ENCODE assay signal across 1 cellular context in the genomic region with DNA sequence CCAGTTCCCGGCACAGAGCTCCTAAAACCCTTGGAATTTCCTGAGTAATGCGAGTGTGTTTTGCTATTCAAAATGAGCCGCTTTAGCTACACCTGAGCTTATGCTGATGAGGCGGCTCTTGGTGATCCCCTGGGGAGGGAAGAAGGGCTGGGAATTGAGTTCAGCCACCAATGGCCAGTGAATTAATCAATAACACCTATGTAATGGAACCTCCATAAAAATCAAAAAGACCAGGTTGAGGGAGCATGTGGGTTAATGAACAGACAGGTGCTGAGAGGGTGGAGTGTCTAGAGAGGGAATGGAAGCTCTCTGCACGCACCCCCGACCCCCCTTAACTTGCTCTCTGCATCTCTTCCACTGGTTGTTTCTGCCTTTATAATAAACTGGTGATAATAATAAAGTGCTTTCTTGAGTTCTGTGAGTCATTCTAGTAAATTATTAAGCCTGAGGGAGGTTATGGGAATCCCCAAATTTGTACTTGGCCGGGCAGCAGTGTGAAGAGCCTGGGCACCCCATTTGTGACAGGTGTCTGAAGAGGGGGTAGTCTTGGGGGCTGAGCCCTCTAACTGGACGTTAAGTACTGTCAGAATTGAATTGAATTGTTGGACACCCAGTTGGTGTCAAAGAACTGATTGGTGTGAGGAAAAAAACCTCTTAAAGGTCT.
TF ChIP-seq lines count a peak whose summit lies in the region.

No MANE protein-coding gene starts in this region.

TF ChIP-seq in GM12878, 131 proteins besides CTCF, POLR2A, EP300 and RAD21 (continued from another document and continues in another):
- TF ChIP-seq KDM1A (IDR thresholded peaks at IDR 0.05; ENCODE audit: borderline replicate concordance) (no peak), ZNF622 (IDR thresholded peaks at IDR 0.05) (no peak), RUNX3 (IDR thresholded peaks at IDR 0.05; ENCODE audit: low read length) (peak; percentile 53), CBFB (IDR thresholded peaks at IDR 0.05; ENCODE audit: low read depth) (no peak), CHD1 (IDR thresholded peaks at IDR 0.05; ENCODE audit: low read depth, low read length) (0 out of 2 replicates have a peak, but pooled peaks have one; percentile 67), NR2F1 (conservative IDR thresholded peaks at IDR 0.05) (0 out of 2 replicates have a peak, but pooled peaks have one; percentile 59), FOXM1 (IDR thresholded peaks at IDR 0.05; ENCODE audit: low read depth, low read length) (peak; percentile 48; the same call in 1 of the 2 replicates), SMAD1 (IDR thresholded peaks at IDR 0.05; ENCODE audit: low read depth, partially characterized antibody) (no peak), JUND (IDR thresholded peaks at IDR 0.05; ENCODE audit: low read depth, low read length) (peak; percentile 50; the same call in 1 of the 2 replicates), HDAC2 (IDR thresholded peaks at IDR 0.05) (no peak), RB1 (IDR thresholded peaks at IDR 0.05; ENCODE audit: borderline replicate concordance) (0 out of 2 replicates have a peak, but pooled peaks have one; percentile 18), BCL11A (IDR thresholded peaks at IDR 0.05; ENCODE audit: low read depth, low read length) (peak; percentile 47; the same call in 1 of the 2 replicates), BHLHE40 (IDR thresholded peaks at IDR 0.05; ENCODE audit: borderline replicate concordance in 1 of 2, low read depth in 2 of 2, low read length in 1 of 2) (peak; percentile 5 to 34; a peak in 1 of 4 replicates), YY1 (IDR thresholded peaks at IDR 0.05; ENCODE audit: low read depth, low read length) (no peak), ATF7 (IDR thresholded peaks at IDR 0.05; ENCODE audit: low read depth) (peak; percentile 85), IRF4 (IDR thresholded peaks at IDR 0.05; ENCODE audit: low read depth, low read length) (0 out of 2 replicates have a peak, but pooled peaks have one; percentile 25), MEF2B (IDR thresholded peaks at IDR 0.05; ENCODE audit: partially characterized antibody, poor library complexity, severe bottlenecking) (peak; percentile 73), RCOR1 (conservative IDR thresholded peaks at IDR 0.05; ENCODE audit: low read depth, low read length) (0 out of 2 replicates have a peak, but pooled peaks have one; percentile 22), ZZZ3 (IDR thresholded peaks at IDR 0.05; ENCODE audit: control insufficient read depth, insufficient read length, low read depth) (no peak), NFIC (IDR thresholded peaks at IDR 0.05; ENCODE audit: low read depth, low read length) (peak; percentile 68; the same call in 1 of the 2 replicates), MYC (IDR thresholded peaks at IDR 0.05; ENCODE audit: insufficient read depth, insufficient read length, insufficient replicate concordance, low read length, severe bottlenecking) (no peak), NBN (IDR thresholded peaks at IDR 0.05) (0 out of 2 replicates have a peak, but pooled peaks have one; percentile 78), ZNF217 (IDR thresholded peaks at IDR 0.05) (no peak), PAX8 (IDR thresholded peaks at IDR 0.05) (no peak)
- TF ChIP-seq, protein P1, sequence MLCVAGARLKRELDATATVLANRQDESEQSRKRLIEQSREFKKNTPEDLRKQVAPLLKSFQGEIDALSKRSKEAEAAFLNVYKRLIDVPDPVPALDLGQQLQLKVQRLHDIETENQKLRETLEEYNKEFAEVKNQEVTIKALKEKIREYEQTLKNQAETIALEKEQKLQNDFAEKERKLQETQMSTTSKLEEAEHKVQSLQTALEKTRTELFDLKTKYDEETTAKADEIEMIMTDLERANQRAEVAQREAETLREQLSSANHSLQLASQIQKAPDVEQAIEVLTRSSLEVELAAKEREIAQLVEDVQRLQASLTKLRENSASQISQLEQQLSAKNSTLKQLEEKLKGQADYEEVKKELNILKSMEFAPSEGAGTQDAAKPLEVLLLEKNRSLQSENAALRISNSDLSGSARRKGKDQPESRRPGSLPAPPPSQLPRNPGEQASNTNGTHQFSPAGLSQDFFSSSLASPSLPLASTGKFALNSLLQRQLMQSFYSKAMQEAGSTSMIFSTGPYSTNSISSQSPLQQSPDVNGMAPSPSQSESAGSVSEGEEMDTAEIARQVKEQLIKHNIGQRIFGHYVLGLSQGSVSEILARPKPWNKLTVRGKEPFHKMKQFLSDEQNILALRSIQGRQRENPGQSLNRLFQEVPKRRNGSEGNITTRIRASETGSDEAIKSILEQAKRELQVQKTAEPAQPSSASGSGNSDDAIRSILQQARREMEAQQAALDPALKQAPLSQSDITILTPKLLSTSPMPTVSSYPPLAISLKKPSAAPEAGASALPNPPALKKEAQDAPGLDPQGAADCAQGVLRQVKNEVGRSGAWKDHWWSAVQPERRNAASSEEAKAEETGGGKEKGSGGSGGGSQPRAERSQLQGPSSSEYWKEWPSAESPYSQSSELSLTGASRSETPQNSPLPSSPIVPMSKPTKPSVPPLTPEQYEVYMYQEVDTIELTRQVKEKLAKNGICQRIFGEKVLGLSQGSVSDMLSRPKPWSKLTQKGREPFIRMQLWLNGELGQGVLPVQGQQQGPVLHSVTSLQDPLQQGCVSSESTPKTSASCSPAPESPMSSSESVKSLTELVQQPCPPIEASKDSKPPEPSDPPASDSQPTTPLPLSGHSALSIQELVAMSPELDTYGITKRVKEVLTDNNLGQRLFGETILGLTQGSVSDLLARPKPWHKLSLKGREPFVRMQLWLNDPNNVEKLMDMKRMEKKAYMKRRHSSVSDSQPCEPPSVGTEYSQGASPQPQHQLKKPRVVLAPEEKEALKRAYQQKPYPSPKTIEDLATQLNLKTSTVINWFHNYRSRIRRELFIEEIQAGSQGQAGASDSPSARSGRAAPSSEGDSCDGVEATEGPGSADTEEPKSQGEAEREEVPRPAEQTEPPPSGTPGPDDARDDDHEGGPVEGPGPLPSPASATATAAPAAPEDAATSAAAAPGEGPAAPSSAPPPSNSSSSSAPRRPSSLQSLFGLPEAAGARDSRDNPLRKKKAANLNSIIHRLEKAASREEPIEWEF (IDR thresholded peaks at IDR 0.05; ENCODE audit: insufficient replicate concordance, low read depth, low read length), result peak; percentile 64
- TF ChIP-seq, protein P2, sequence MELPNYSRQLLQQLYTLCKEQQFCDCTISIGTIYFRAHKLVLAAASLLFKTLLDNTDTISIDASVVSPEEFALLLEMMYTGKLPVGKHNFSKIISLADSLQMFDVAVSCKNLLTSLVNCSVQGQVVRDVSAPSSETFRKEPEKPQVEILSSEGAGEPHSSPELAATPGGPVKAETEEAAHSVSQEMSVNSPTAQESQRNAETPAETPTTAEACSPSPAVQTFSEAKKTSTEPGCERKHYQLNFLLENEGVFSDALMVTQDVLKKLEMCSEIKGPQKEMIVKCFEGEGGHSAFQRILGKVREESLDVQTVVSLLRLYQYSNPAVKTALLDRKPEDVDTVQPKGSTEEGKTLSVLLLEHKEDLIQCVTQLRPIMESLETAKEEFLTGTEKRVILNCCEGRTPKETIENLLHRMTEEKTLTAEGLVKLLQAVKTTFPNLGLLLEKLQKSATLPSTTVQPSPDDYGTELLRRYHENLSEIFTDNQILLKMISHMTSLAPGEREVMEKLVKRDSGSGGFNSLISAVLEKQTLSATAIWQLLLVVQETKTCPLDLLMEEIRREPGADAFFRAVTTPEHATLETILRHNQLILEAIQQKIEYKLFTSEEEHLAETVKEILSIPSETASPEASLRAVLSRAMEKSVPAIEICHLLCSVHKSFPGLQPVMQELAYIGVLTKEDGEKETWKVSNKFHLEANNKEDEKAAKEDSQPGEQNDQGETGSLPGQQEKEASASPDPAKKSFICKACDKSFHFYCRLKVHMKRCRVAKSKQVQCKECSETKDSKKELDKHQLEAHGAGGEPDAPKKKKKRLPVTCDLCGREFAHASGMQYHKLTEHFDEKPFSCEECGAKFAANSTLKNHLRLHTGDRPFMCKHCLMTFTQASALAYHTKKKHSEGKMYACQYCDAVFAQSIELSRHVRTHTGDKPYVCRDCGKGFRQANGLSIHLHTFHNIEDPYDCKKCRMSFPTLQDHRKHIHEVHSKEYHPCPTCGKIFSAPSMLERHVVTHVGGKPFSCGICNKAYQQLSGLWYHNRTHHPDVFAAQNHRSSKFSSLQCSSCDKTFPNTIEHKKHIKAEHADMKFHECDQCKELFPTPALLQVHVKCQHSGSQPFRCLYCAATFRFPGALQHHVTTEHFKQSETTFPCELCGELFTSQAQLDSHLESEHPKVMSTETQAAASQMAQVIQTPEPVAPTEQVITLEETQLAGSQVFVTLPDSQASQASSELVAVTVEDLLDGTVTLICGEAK (IDR thresholded peaks at IDR 0.05; ENCODE audit: borderline replicate concordance), result no peak; the same call in 1 of the 2 replicates
- TF ChIP-seq, protein P3, sequence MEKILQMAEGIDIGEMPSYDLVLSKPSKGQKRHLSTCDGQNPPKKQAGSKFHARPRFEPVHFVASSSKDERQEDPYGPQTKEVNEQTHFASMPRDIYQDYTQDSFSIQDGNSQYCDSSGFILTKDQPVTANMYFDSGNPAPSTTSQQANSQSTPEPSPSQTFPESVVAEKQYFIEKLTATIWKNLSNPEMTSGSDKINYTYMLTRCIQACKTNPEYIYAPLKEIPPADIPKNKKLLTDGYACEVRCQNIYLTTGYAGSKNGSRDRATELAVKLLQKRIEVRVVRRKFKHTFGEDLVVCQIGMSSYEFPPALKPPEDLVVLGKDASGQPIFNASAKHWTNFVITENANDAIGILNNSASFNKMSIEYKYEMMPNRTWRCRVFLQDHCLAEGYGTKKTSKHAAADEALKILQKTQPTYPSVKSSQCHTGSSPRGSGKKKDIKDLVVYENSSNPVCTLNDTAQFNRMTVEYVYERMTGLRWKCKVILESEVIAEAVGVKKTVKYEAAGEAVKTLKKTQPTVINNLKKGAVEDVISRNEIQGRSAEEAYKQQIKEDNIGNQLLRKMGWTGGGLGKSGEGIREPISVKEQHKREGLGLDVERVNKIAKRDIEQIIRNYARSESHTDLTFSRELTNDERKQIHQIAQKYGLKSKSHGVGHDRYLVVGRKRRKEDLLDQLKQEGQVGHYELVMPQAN (conservative IDR thresholded peaks at IDR 0.05), result 0 out of 2 replicates have a peak, but pooled peaks have one; percentile 31
- TF ChIP-seq, protein P4, sequence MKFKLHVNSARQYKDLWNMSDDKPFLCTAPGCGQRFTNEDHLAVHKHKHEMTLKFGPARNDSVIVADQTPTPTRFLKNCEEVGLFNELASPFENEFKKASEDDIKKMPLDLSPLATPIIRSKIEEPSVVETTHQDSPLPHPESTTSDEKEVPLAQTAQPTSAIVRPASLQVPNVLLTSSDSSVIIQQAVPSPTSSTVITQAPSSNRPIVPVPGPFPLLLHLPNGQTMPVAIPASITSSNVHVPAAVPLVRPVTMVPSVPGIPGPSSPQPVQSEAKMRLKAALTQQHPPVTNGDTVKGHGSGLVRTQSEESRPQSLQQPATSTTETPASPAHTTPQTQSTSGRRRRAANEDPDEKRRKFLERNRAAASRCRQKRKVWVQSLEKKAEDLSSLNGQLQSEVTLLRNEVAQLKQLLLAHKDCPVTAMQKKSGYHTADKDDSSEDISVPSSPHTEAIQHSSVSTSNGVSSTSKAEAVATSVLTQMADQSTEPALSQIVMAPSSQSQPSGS (IDR thresholded peaks at IDR 0.05; ENCODE audit: low read length), result peak; percentile 59
- TF ChIP-seq, protein P5, sequence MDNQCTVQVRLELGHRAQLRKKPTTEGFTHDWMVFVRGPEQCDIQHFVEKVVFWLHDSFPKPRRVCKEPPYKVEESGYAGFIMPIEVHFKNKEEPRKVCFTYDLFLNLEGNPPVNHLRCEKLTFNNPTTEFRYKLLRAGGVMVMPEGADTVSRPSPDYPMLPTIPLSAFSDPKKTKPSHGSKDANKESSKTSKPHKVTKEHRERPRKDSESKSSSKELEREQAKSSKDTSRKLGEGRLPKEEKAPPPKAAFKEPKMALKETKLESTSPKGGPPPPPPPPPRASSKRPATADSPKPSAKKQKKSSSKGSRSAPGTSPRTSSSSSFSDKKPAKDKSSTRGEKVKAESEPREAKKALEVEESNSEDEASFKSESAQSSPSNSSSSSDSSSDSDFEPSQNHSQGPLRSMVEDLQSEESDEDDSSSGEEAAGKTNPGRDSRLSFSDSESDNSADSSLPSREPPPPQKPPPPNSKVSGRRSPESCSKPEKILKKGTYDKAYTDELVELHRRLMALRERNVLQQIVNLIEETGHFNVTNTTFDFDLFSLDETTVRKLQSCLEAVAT (IDR thresholded peaks at IDR 0.05), result peak; percentile 47
- TF ChIP-seq, protein P6, sequence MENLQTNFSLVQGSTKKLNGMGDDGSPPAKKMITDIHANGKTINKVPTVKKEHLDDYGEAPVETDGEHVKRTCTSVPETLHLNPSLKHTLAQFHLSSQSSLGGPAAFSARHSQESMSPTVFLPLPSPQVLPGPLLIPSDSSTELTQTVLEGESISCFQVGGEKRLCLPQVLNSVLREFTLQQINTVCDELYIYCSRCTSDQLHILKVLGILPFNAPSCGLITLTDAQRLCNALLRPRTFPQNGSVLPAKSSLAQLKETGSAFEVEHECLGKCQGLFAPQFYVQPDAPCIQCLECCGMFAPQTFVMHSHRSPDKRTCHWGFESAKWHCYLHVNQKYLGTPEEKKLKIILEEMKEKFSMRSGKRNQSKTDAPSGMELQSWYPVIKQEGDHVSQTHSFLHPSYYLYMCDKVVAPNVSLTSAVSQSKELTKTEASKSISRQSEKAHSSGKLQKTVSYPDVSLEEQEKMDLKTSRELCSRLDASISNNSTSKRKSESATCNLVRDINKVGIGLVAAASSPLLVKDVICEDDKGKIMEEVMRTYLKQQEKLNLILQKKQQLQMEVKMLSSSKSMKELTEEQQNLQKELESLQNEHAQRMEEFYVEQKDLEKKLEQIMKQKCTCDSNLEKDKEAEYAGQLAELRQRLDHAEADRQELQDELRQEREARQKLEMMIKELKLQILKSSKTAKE (IDR thresholded peaks at IDR 0.05; ENCODE audit: low read depth, poor library complexity, severe bottlenecking), result peak; percentile 75
- TF ChIP-seq, protein P7, sequence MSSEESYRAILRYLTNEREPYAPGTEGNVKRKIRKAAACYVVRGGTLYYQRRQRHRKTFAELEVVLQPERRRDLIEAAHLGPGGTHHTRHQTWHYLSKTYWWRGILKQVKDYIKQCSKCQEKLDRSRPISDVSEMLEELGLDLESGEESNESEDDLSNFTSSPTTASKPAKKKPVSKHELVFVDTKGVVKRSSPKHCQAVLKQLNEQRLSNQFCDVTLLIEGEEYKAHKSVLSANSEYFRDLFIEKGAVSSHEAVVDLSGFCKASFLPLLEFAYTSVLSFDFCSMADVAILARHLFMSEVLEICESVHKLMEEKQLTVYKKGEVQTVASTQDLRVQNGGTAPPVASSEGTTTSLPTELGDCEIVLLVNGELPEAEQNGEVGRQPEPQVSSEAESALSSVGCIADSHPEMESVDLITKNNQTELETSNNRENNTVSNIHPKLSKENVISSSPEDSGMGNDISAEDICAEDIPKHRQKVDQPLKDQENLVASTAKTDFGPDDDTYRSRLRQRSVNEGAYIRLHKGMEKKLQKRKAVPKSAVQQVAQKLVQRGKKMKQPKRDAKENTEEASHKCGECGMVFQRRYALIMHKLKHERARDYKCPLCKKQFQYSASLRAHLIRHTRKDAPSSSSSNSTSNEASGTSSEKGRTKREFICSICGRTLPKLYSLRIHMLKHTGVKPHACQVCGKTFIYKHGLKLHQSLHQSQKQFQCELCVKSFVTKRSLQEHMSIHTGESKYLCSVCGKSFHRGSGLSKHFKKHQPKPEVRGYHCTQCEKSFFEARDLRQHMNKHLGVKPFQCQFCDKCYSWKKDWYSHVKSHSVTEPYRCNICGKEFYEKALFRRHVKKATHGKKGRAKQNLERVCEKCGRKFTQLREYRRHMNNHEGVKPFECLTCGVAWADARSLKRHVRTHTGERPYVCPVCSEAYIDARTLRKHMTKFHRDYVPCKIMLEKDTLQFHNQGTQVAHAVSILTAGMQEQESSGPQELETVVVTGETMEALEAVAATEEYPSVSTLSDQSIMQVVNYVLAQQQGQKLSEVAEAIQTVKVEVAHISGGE (CRISPR knock-in tag; IDR thresholded peaks at IDR 0.05), result no peak
